In the genomic region with DNA sequence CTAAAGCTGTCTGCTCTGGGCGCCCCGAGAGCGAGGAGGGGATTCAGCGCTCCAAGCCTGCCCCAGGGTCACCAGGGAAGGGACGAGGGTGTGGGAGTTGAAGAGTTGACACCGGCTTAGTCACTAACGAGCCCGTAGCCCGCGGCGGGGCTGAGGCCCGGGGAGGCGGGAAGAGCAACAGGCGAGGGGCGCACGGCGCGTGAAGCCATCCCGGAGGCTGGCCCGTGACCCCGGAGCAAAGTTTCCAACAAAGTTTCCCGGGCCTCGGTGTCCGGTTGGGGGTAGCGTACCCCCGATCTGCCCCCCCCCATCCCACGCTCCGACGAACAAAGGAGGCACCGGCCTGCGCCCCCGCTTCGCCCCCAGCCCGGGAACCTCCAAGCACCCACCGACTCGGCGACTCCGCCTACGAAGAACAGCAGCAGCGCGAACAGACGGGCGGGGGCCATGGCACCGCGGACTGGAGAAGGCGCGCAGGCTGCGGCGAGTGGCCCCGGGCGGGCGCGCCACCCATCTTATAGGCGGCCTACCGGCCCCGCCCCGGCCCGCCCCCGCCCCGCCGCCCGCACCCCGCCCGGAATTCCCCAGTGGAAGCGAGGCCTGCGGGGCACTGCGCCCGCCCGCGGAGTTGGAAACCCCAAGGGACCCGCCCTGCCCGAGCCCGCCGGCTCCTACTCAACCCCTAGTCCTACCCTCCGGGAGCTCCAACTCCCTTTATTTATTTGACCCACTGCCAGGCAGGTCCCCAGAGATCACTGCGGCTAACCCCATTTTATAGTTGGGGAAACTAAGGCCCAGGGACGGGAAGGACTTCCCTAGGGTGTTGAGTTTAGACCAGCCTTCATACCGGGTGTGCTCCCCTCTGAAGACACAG, we compare ENCODE assay signal across 8 cellular contexts. TPM values are rescaled to one million over a fixed set of nuclear protein-coding genes. Genes with fewer than 3 reads are reported as not detected.
A peak's percentile ranks its signal among the peaks of the same experiment; 100 is the strongest.
DNase-seq lines count a peak whose midpoint lies in the region; ATAC-seq and TF ChIP-seq lines count a peak whose summit lies in the region.

A gene with protein sequence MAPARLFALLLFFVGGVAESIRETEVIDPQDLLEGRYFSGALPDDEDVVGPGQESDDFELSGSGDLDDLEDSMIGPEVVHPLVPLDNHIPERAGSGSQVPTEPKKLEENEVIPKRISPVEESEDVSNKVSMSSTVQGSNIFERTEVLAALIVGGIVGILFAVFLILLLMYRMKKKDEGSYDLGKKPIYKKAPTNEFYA (minus strand): TSS at position 489 of the 874 bp plus-strand sequence. CDS start 40 bp downstream, at position 449.

- no peaks in the 10 kb centered on the region for H3K36me3 ChIP-seq in right atrium auricular region

- H3K36me3 Mint-ChIP-seq in T-helper 2 cell treated with Interferon-gamma antibody and Interleukin-4, amounts not matched to agents 5 μg/mL and 100 μg/mL, for 36 hours (ENCODE audit: low read depth): peaks cover 2% of the 10 kb centered on the region

- no peaks in the 10 kb centered on the region for H3K9me3 Mint-ChIP-seq in T-helper 2 cell treated with Interferon-gamma antibody and Interleukin-4, amounts not matched to agents 5 μg/mL and 100 μg/mL, for 36 hours

- peak within 1 kb of the TSS; percentile 90 for H3K4me3 Mint-ChIP-seq in T-helper 2 cell treated with Interferon-gamma antibody and Interleukin-4, amounts not matched to agents 5 μg/mL and 100 μg/mL, for 36 hours

- H3K4me3 ChIP-seq in right atrium auricular region: peak within 1 kb of the TSS; percentile 69 to 76

- no peaks in the 10 kb centered on the region for H3K9me3 ChIP-seq in right atrium auricular region

- ATAC-seq in sciatic nerve (peak; percentile 85), GM18502 (IDR thresholded peaks at IDR 0.05; ENCODE audit: poor library complexity, unreplicated experiment) (no peak), GM19324 (IDR thresholded peaks at IDR 0.05; ENCODE audit: low FRiP score, unreplicated experiment) (no peak)

- H3K4me1 Mint-ChIP-seq in T-helper 2 cell treated with Interferon-gamma antibody and Interleukin-4, amounts not matched to agents 5 μg/mL and 100 μg/mL, for 36 hours (ENCODE audit: low read depth): peaks cover 34% of the 10 kb centered on the region

- H3K27me3 ChIP-seq in right atrium auricular region: no peaks in the 10 kb centered on the region

- H3K4me1 ChIP-seq in right atrium auricular region: peaks cover 5 to 50% of the 10 kb centered on the region in 2 donors

- no peak for TF ChIP-seq CTCF in C4-2B (conservative IDR thresholded peaks at IDR 0.05)
- no peak for TF ChIP-seq CTCF in right atrium auricular region (IDR thresholded peaks at IDR 0.05)

- DNase-seq in HT-29 (ENCODE audit: low spot score) (peak; percentile 80), anterior cingulate cortex (lab: John Stamatoyannopoulos, UW) (peak in 32 of 58 donors; percentile 5 to 66 (median 32)), right atrium auricular region (ENCODE audit: low spot score) (peak; percentile 70), sciatic nerve (ENCODE audit: low spot score) (peak; percentile 79)
- peak; percentile 81 for DNase-seq in T-helper 2 cell treated with Interferon-gamma antibody and Interleukin-4, amounts not matched to agents 5 μg/mL and 100 μg/mL, for 36 hours (ENCODE audit: low spot score)

- intact Hi-C loops in sciatic nerve (cut with DNase I): no loop called here

- peak within 1 kb of the TSS; percentile 74 for H3K27ac Mint-ChIP-seq in T-helper 2 cell treated with Interferon-gamma antibody and Interleukin-4, amounts not matched to agents 5 μg/mL and 100 μg/mL, for 36 hours

- peak within 1 kb of the TSS; percentile 89 for H3K27ac ChIP-seq in C4-2B
- H3K27ac ChIP-seq in right atrium auricular region: peak within 1 kb of the TSS; percentile 96 to 97

- no peaks in the 10 kb centered on the region for H3K27me3 Mint-ChIP-seq in T-helper 2 cell treated with Interferon-gamma antibody and Interleukin-4, amounts not matched to agents 5 μg/mL and 100 μg/mL, for 36 hours (ENCODE audit: low read depth)

RNA-seq across cellular contexts. Expression of the gene that starts here (rescaled TPM):
- 79.1 and 90.1 TPM in 2 replicates for total RNA-seq in HT-29 (2014; rRNA removed; shearing (Covaris generic))
- total RNA-seq in right atrium auricular region (10 to 100 TPM; 71.4 to 95.2 TPM), sciatic nerve (77.7 TPM)
